ENCODE assay signal across 9 cellular contexts in genomic region chr1:2233468-2233867, GRCh38. TPM values are rescaled to one million over a fixed set of nuclear protein-coding genes. Genes with fewer than 3 reads are reported as not detected.
A peak's percentile ranks its signal among the peaks of the same experiment; 100 is the strongest.
DNase-seq lines count a peak whose midpoint lies in the region; ATAC-seq, FAIRE-seq and TF ChIP-seq lines count a peak whose summit lies in the region.
"Had no signal": no experiment of that assay in that cellular context is flagged by ENCODE, and none has a peak within 500 bp of the region (broad histone marks: within the 10 kb centered on the region; RNA-seq: fewer than 3 reads in every experiment).

No MANE protein-coding gene starts in this region.

- H2AFZ ChIP-seq in hepatocyte = no peak overlapping the region

- H3K9ac ChIP-seq in skeletal muscle tissue (ENCODE audit: low read depth in 1 of 3, low read length in 3 of 3) = peak overlapping the region; percentile 12 to 70 (median 64)

- no peaks in the 10 kb centered on the region for H3K27me3 ChIP-seq in adrenal gland
- no peaks in the 10 kb centered on the region for H3K27me3 ChIP-seq in hepatocyte
- H3K27me3 ChIP-seq in skeletal muscle tissue (ENCODE audit: control insufficient read depth in 3 of 3, insufficient read depth in 3 of 3, low read length in 3 of 3) = no peaks in the 10 kb centered on the region

- no peak for DNase-seq in HFF-Myc (ENCODE audit: extremely low read depth, low read depth)
- DNase-seq in adrenal gland = no peak
- DNase-seq in hepatocyte (ENCODE audit: low spot score) = no peak
- DNase-seq in D721Med (ENCODE audit: insufficient read length, low spot score) = no peak
- DNase-seq in DMS 273 treated with DMSO at 0.1 percent for 48 hours (lab: John Stamatoyannopoulos, UW) = no peak
- DNase-seq: NCI-H2107 had no signal

- peak overlapping the region; percentile 94 for H3K4me3 ChIP-seq in HFF-Myc (replicated peaks; ENCODE audit: low read depth, low read length)
- H3K4me3 ChIP-seq in adrenal gland = peak overlapping the region in 1 of 4 donors; percentile 82
- no peak overlapping the region for H3K4me3 ChIP-seq in hepatocyte
- peak overlapping the region; percentile 22 to 86 (median 59) for H3K4me3 ChIP-seq in skeletal muscle tissue (ENCODE audit: low read length in 3 of 3)

- peaks cover 69 to 92% of the 10 kb centered on the region in 2 donors for H3K4me1 ChIP-seq in adrenal gland (replicated peaks in 1 of 2)
- H3K4me1 ChIP-seq in hepatocyte (ENCODE audit: insufficient read depth) = peaks cover 65% of the 10 kb centered on the region
- H3K4me1 ChIP-seq in skeletal muscle tissue (ENCODE audit: control insufficient read depth in 3 of 3, insufficient read depth in 3 of 3, low read length in 3 of 3) = peaks cover 81 to 90% (median 88%) of the 10 kb centered on the region in 3 donors

- no peaks in the 10 kb centered on the region for H3K9me2 ChIP-seq in hepatocyte (replicated peaks; ENCODE audit: insufficient read depth)

- H4K20me1 ChIP-seq in hepatocyte (ENCODE audit: insufficient read depth, poor library complexity, severe bottlenecking) = peaks cover 99% of the 10 kb centered on the region

- H3K79me2 ChIP-seq in hepatocyte = peaks cover 99% of the 10 kb centered on the region

- no peaks in the 10 kb centered on the region for H3K9me3 ChIP-seq in adrenal gland (replicated peaks in 1 of 3)
- no peaks in the 10 kb centered on the region for H3K9me3 ChIP-seq in hepatocyte (ENCODE audit: low read depth)
- no peaks in the 10 kb centered on the region for H3K9me3 ChIP-seq in skeletal muscle tissue (ENCODE audit: control insufficient read depth in 3 of 3, low read length in 3 of 3)

- H3K4me2 ChIP-seq in hepatocyte = peak overlapping the region; percentile 100

- no peak for ATAC-seq in HG03460 (IDR thresholded peaks at IDR 0.05; ENCODE audit: unreplicated experiment)
- no peak for ATAC-seq in activated CD4-positive, CD25-positive, alpha-beta regulatory T cell treated with anti-CD3 and anti-CD28 coated beads, Interleukin-2, amount 50 U/mL, for 24 hours

- peak overlapping the region; percentile 78 to 96 (median 87) for H3K27ac ChIP-seq in adrenal gland
- peak overlapping the region; percentile 87 for H3K27ac ChIP-seq in hepatocyte
- peak overlapping the region; percentile 79 for H3K27ac ChIP-seq in skeletal muscle tissue (ENCODE audit: low read depth, low read length)

- TF ChIP-seq CTCF in HFF-Myc (IDR thresholded peaks at IDR 0.05; ENCODE audit: low read depth, low read length, missing control alignments) = no peak
- TF ChIP-seq CTCF in adrenal gland (IDR thresholded peaks at IDR 0.05) = no peak
- TF ChIP-seq CTCF in hepatocyte (IDR thresholded peaks at IDR 0.05; ENCODE audit: poor library complexity) = no peak
- no peak for TF ChIP-seq CTCF in D721Med (IDR thresholded peaks at IDR 0.05; ENCODE audit: insufficient read depth, missing control alignments)

- H3K36me3 ChIP-seq in adrenal gland (replicated peaks in 1 of 2) (no peaks in the 10 kb centered on the region), hepatocyte (replicated peaks; ENCODE audit: insufficient read depth, low read depth) (no peaks in the 10 kb centered on the region), skeletal muscle tissue (ENCODE audit: control insufficient read depth in 3 of 3, insufficient read depth in 3 of 3, low read length in 3 of 3) (no peaks in the 10 kb centered on the region)

- intact Hi-C loops in adrenal gland (cut with DNase I) = loop anchor here (5.0 kb wide), 2 partner anchors 79 to 84 kb away; no protein-coding TSS in a partner anchor

- FAIRE-seq in D721Med (lab: Jason Lieb, UNC) = no peak

- TF ChIP-seq POLR2A in adrenal gland (IDR thresholded peaks at IDR 0.05) = no peak

- 58 to 71% (median 69%) methylated on average over 4 to 12 of the region's 12 CpGs for WGBS in adrenal gland, 4 donors
- WGBS in hepatocyte (ENCODE audit: low lambda C conversion rate, missing lambda C conversion rate) = 80% methylated on average over 11 of the region's 12 CpGs

RNA-seq across cellular contexts. Expression of gene SKI, which starts 5.3 kb away (rescaled TPM):
- total RNA-seq in adrenal gland (10 to 100 TPM; 30.6 to 53.6 (median 43.7) TPM), hepatocyte (17.1 and 21.9 TPM in 2 replicates), skeletal muscle tissue (19.3 TPM)
- polyA plus RNA-seq in adrenal gland (10 to 100 TPM in 2 of 3 donors, 1 to 10 TPM in 1; 9.4 to 21.2 (median 10.8) TPM), hepatocyte (5.1 and 6.9 TPM in 2 replicates)

RNA-seq across cellular contexts. Expression of gene FAAP20, which starts 38.9 kb away (rescaled TPM):
- total RNA-seq in adrenal gland (100 to 1,000 TPM in 1 of 8 donors, 10 to 100 TPM in 7; 26.4 to 106 (median 62.0) TPM), hepatocyte (24.9 and 36.6 TPM in 2 replicates), skeletal muscle tissue (13.0 TPM)
- polyA plus RNA-seq in adrenal gland (100 to 1,000 TPM in 2 of 3 donors, 1 to 10 TPM in 1; 2.7 to 185 (median 160) TPM), hepatocyte (117 and 135 TPM in 2 replicates)
